In genomic region chr6:143675946-143676345, GRCh38 we compare ENCODE assay signal across 14 cellular contexts. TPM values are rescaled to one million over a fixed set of nuclear protein-coding genes. Genes with fewer than 3 reads are reported as not detected.
DNase-seq lines count a peak whose midpoint lies in the region; ATAC-seq and TF ChIP-seq lines count a peak whose summit lies in the region.
"Had no signal": no experiment of that assay in that cellular context is flagged by ENCODE, and none has a peak within 500 bp of the region (broad histone marks: within the 10 kb centered on the region; RNA-seq: fewer than 3 reads in every experiment).

No MANE protein-coding gene starts in this region.

- H3K9me3 Mint-ChIP-seq in neural crest cell = no peaks in the 10 kb centered on the region

- H3K4me3 Mint-ChIP-seq in neural crest cell = peak overlapping the region; percentile 66

- H3K27me3 ChIP-seq in left lung = no peaks in the 10 kb centered on the region
- H3K27me3 ChIP-seq: right atrium auricular region had no signal

- ATAC-seq in GM19452 (IDR thresholded peaks at IDR 0.05; ENCODE audit: unreplicated experiment) (no peak), left lung (no peak), GM19023 (IDR thresholded peaks at IDR 0.05; ENCODE audit: unreplicated experiment) (no peak), GM21367 (IDR thresholded peaks at IDR 0.05; ENCODE audit: unreplicated experiment) (no peak)

- no peaks in the 10 kb centered on the region for H3K9me3 ChIP-seq in left lung
- H3K9me3 ChIP-seq: right atrium auricular region had no signal

- peaks cover 34% of the 10 kb centered on the region for H3K4me1 Mint-ChIP-seq in neural crest cell

- H3K27ac ChIP-seq in epithelial cell of prostate = peak overlapping the region; percentile 92
- peak overlapping the region in 1 of 2 donors; percentile 4 for H3K27ac ChIP-seq in left lung
- H3K27ac ChIP-seq: BLaER1 treated with 17β-estradiol and CSF1 and Interleukin-3, amounts not matched to agents 10 nM and 100 nM had no signal

- TF ChIP-seq CTCF in AG10803 (conservative IDR thresholded peaks at IDR 0.05; ENCODE audit: low read length) (no peak), neural crest cell (conservative IDR thresholded peaks at IDR 0.05) (no peak), left lung (IDR thresholded peaks at IDR 0.05) (no peak)

- H3K27ac Mint-ChIP-seq in neural crest cell (ENCODE audit: unreplicated experiment) = no peak overlapping the region

- H3K4me3 ChIP-seq in AG10803 (ENCODE audit: low read length) (no peak overlapping the region), left lung (no peak overlapping the region)
- H3K4me3 ChIP-seq: BLaER1 treated with 17β-estradiol and CSF1 and Interleukin-3, amounts not matched to agents 10 nM and 100 nM; right atrium auricular region had no signal

- H3K36me3 ChIP-seq in left lung = no peaks in the 10 kb centered on the region
- H3K36me3 ChIP-seq: right atrium auricular region had no signal

- H3K36me3 Mint-ChIP-seq in neural crest cell (ENCODE audit: low read depth) = no peaks in the 10 kb centered on the region

- DNase-seq in AG10803 (ENCODE audit: low read depth) (peak; percentile 67), NCI-H226 (peak; percentile 68), epithelial cell of prostate (ENCODE audit: low read depth, low spot score) (no peak), neural crest cell (ENCODE audit: low read depth, low spot score) (no peak), left lung (no peak)
- DNase-seq: activated CD4-positive, alpha-beta T cell treated with anti-CD3 and anti-CD28 coated beads for 48 hours; cortex of kidney; GF-D8; NCI-H1105 had no signal

- peaks cover 7 to 50% of the 10 kb centered on the region in 2 donors for H3K4me1 ChIP-seq in left lung

- intact Hi-C loops in left lung (cut with DNase I) = no loop called here

- H3K27me3 Mint-ChIP-seq in neural crest cell (ENCODE audit: low read depth) = peaks cover 13% of the 10 kb centered on the region

RNA-seq across cellular contexts. Expression of gene PHACTR2, which starts 1.8 kb away (rescaled TPM):
- total RNA-seq in neural crest cell = 15.1 and 17.9 TPM in 2 replicates
- total RNA-seq in left lung = 10 to 100 TPM; 67.0 to 71.1 TPM

Comparison
In these comparisons a context has a peak if more than half of its experiments do, and no peak if none do; other contexts are left out.
1. DNase-seq: peak in AG10803 (single experiment) and NCI-H226 (single experiment); none in epithelial cell of prostate (single experiment), neural crest cell (single experiment) and left lung (0 of 2).